In genomic region chr9:87513171-87513570, GRCh38 we compare ENCODE assay signal across 17 cellular contexts. TPM values are rescaled to one million over a fixed set of nuclear protein-coding genes. Genes with fewer than 3 reads are reported as not detected.
A peak's percentile ranks its signal among the peaks of the same experiment; 100 is the strongest.
DNase-seq lines count a peak whose midpoint lies in the region; ATAC-seq, FAIRE-seq and TF ChIP-seq lines count a peak whose summit lies in the region.
"Had no signal": no experiment of that assay in that cellular context is flagged by ENCODE, and none has a peak within 500 bp of the region (broad histone marks: within the 10 kb centered on the region; RNA-seq: fewer than 3 reads in every experiment).

No MANE protein-coding gene starts in this region.

- H3K4me3 ChIP-seq in endothelial cell of umbilical vein (replicated peaks in 1 of 3; ENCODE audit: insufficient read depth in 1 of 3, low read depth in 1 of 3, low read length in 3 of 3): no peak overlapping the region

- TF ChIP-seq POLR2A in endothelial cell of umbilical vein (IDR thresholded peaks at IDR 0.05; ENCODE audit: low read depth, low read length): no peak

- CTCF ChIA-PET in WTC11 (lab: Charles Lee): no interaction called here
- CTCF ChIA-PET in endothelial cell of umbilical vein (lab: Charles Lee): interaction anchor here (1.1 to 3.1 kb wide), 2 partner anchors 13 to 32 kb away, joined by 3 to 9 read pairs; no protein-coding TSS in a partner anchor

- H3K79me2 ChIP-seq in endothelial cell of umbilical vein (ENCODE audit: control insufficient read depth, insufficient read depth, low read length): peaks cover 19% of the 10 kb centered on the region

- H3K27ac ChIP-seq in endothelial cell of umbilical vein (ENCODE audit: insufficient read depth, low read depth, low read length): no peak overlapping the region

- H3K27ac Mint-ChIP-seq in WTC11: peak overlapping the region; percentile 60; the same call in 1 of the 2 replicates
- H3K27ac Mint-ChIP-seq in osteocyte (ENCODE audit: unreplicated experiment): peak overlapping the region; percentile 29
- H3K27ac Mint-ChIP-seq: CD4-positive, alpha-beta memory T cell had no signal

- no peaks in the 10 kb centered on the region for H3K27me3 ChIP-seq in endothelial cell of umbilical vein (ENCODE audit: control insufficient read depth in 2 of 2, insufficient read depth in 2 of 2, low read length in 2 of 2)

- H3K9ac ChIP-seq in endothelial cell of umbilical vein (replicated peaks; ENCODE audit: extremely low read depth, insufficient read depth, low read length): no peak overlapping the region

- dilution Hi-C loops in endothelial cell of umbilical vein (cut with MboI; ENCODE audit: extremely low pct_ligation_motif_present, low sequenced_read_pairs): no loop called here

- H3K9me3 Mint-ChIP-seq in WTC11: no peaks in the 10 kb centered on the region
- no peaks in the 10 kb centered on the region for H3K9me3 Mint-ChIP-seq in osteocyte (ENCODE audit: unreplicated experiment)

- H2AFZ ChIP-seq in endothelial cell of umbilical vein (ENCODE audit: low read depth, low read length): no peak overlapping the region

- no peak overlapping the region for H3K4me2 ChIP-seq in endothelial cell of umbilical vein (ENCODE audit: insufficient read depth, low read length)

- H4K20me1 ChIP-seq in endothelial cell of umbilical vein (replicated peaks; ENCODE audit: control insufficient read depth, extremely low read depth, insufficient read depth, low read length): no peaks in the 10 kb centered on the region

- intact Hi-C loops in endothelial cell of umbilical vein (cut with micrococcal nuclease): loop anchor here (5.0 kb wide), 1 partner anchor 199 kb away; no protein-coding TSS in a partner anchor

- H3K36me3 Mint-ChIP-seq in WTC11 (peaks cover 42% of the 10 kb centered on the region), osteocyte (ENCODE audit: unreplicated experiment) (peaks cover 66% of the 10 kb centered on the region)
- H3K36me3 Mint-ChIP-seq: CD4-positive, alpha-beta memory T cell had no signal

- no peak overlapping the region for H3K4me3 Mint-ChIP-seq in WTC11
- H3K4me3 Mint-ChIP-seq in osteocyte (ENCODE audit: unreplicated experiment): no peak overlapping the region
- H3K4me3 Mint-ChIP-seq: CD4-positive, alpha-beta memory T cell had no signal

- TF ChIP-seq CTCF in WTC11 (IDR thresholded peaks at IDR 0.05) (no peak), endothelial cell of umbilical vein (IDR thresholded peaks at IDR 0.05; ENCODE audit: extremely low read depth in 1 of 2, insufficient read depth in 1 of 2, low read depth in 1 of 2, low read length in 2 of 2) (no peak), osteocyte (IDR thresholded peaks at IDR 0.05) (no peak)

- POLR2A ChIA-PET in WTC11 (lab: Charles Lee): no interaction called here
- POLR2A ChIA-PET in endothelial cell of umbilical vein (lab: Charles Lee): interaction anchor here (0.5 kb wide), 1 partner anchor 1067 kb away, joined by 3 read pairs; no protein-coding TSS in a partner anchor

- no peaks in the 10 kb centered on the region for H3K9me1 ChIP-seq in endothelial cell of umbilical vein (replicated peaks; ENCODE audit: control insufficient read depth, extremely low read depth, insufficient read depth, low read length)

- H3K4me1 Mint-ChIP-seq in WTC11: peaks cover 56% of the 10 kb centered on the region
- H3K4me1 Mint-ChIP-seq in osteocyte (ENCODE audit: unreplicated experiment): peaks cover 59% of the 10 kb centered on the region
- H3K4me1 Mint-ChIP-seq: CD4-positive, alpha-beta memory T cell had no signal

- H3K27me3 Mint-ChIP-seq in WTC11 (ENCODE audit: low read depth) (no peaks in the 10 kb centered on the region), osteocyte (ENCODE audit: unreplicated experiment) (no peaks in the 10 kb centered on the region)

- FAIRE-seq in endothelial cell of umbilical vein (lab: Jason Lieb, UNC): no peak
- FAIRE-seq: GM12892 had no signal

- H3K9me3 ChIP-seq in endothelial cell of umbilical vein (replicated peaks; ENCODE audit: control insufficient read depth, insufficient read depth, low read length): no peaks in the 10 kb centered on the region

- DNase-seq in CD1c-positive myeloid dendritic cell (ENCODE audit: extremely low spot score) (peak; percentile 66), WTC11 (ENCODE audit: low spot score) (no peak), endothelial cell of umbilical vein (ENCODE audit: low read depth, low spot score) (peak; percentile 57), osteocyte (ENCODE audit: extremely low spot score, unreplicated experiment) (no peak), putamen (ENCODE audit: low spot score) (no peak), NCI-H345 treated with DMSO at 0.1 percent for 48 hours (lab: John Stamatoyannopoulos, UW; ENCODE audit: unreplicated experiment) (no peak), SIG-M5 treated with dmso at 0.1 percent for 504 hours (lab: John Stamatoyannopoulos, UW; ENCODE audit: unreplicated experiment) (no peak)
- DNase-seq: CD4-positive, alpha-beta memory T cell; KBM-7; NCI-H1694 treated with DMSO at 0.1 percent for 48 hours; NCI-H2107; NCI-H2227 treated with DMSO at 0.1 percent for 48 hours; NCI-H524; NCI-H82; SW 1271 had no signal

- BruUV-seq in endothelial cell of umbilical vein (replicated peaks; lab: Mats Ljungman, UMichigan): no TSS peak

- no peak for ATAC-seq in WTC11
- ATAC-seq: Panc1 had no signal

- H3K4me1 ChIP-seq in endothelial cell of umbilical vein (ENCODE audit: control insufficient read depth, extremely low read depth, insufficient read depth, low read length): peaks cover 70% of the 10 kb centered on the region

- H3K36me3 ChIP-seq in endothelial cell of umbilical vein (ENCODE audit: control insufficient read depth in 2 of 2, extremely low read depth in 1 of 2, insufficient read depth in 2 of 2, low read length in 2 of 2): peaks cover 3 to 5% of the 10 kb centered on the region in 2 experiments

TF ChIP-seq in WTC11, 78 proteins besides CTCF, POLR2A, EP300 and RAD21 (continues in another document):
- TF ChIP-seq PREB (CRISPR knock-in tag; IDR thresholded peaks at IDR 0.05; ENCODE audit: borderline replicate concordance) (no peak), RORB (CRISPR knock-in tag; IDR thresholded peaks at IDR 0.05) (no peak), GRHL2 (CRISPR knock-in tag; IDR thresholded peaks at IDR 0.05; ENCODE audit: insufficient replicate concordance, severe bottlenecking) (no peak), SMAD4 (CRISPR knock-in tag; IDR thresholded peaks at IDR 0.05) (no peak), ZNF317 (CRISPR knock-in tag; IDR thresholded peaks at IDR 0.05; ENCODE audit: borderline replicate concordance, low read depth) (no peak), NFE2L1 (CRISPR knock-in tag; IDR thresholded peaks at IDR 0.05) (no peak)

TF ChIP-seq in endothelial cell of umbilical vein, 7 proteins besides CTCF, POLR2A, EP300 and RAD21:
- TF ChIP-seq GATA2 (IDR thresholded peaks at IDR 0.05; ENCODE audit: insufficient read depth, insufficient read length, low read depth, low read length) (no peak), MAX (IDR thresholded peaks at IDR 0.05; ENCODE audit: insufficient read depth, insufficient read length) (no peak), JUN (IDR thresholded peaks at IDR 0.05; ENCODE audit: borderline replicate concordance, insufficient read depth, insufficient read length, low read depth) (no peak), FOS (IDR thresholded peaks at IDR 0.05; ENCODE audit: borderline replicate concordance, insufficient read depth, low read length) (no peak), EZH2 (IDR thresholded peaks at IDR 0.05; ENCODE audit: borderline replicate concordance, low read depth, low read length, severe bottlenecking) (no peak), MYC (IDR thresholded peaks at IDR 0.05; ENCODE audit: low read depth, low read length) (no peak), POLR2AphosphoS5 (IDR thresholded peaks at IDR 0.05; ENCODE audit: insufficient read depth, low read depth, low read length) (no peak)

RNA-seq across cellular contexts. Expression of gene DAPK1, which starts 15.5 kb away (rescaled TPM):
- total RNA-seq in WTC11 (2021) (127 to 130 TPM (median 129 TPM) in 3 replicates), endothelial cell of umbilical vein (93.4 and 119 TPM in 2 replicates), osteocyte (294 and 304 TPM in 2 replicates)
- 56.7 and 58.9 TPM in 2 replicates for polyA plus RNA-seq in endothelial cell of umbilical vein
- 49.4 and 50.2 TPM in 2 replicates for polyA plus RNA-seq in endothelial cell of umbilical vein (2011; cell fraction: cytosol; rRNA removed)
- polyA plus RNA-seq in endothelial cell of umbilical vein (2011; cell fraction: nucleus; rRNA removed): 207 and 208 TPM in 2 replicates
- polyA plus RNA-seq in endothelial cell of umbilical vein (2012): 43.2 and 48.0 TPM in 2 replicates
- polyA minus RNA-seq in endothelial cell of umbilical vein: 214 and 217 TPM in 2 replicates
- 3.2 TPM for polyA minus RNA-seq in endothelial cell of umbilical vein (2011; cell fraction: cytosol; rRNA and poly(A)+ RNA removed)
- 218 and 257 TPM in 2 replicates for polyA minus RNA-seq in endothelial cell of umbilical vein (2011; cell fraction: nucleus; rRNA and poly(A)+ RNA removed)
- polyA plus RNA-seq: CD4-positive, alpha-beta memory T cell had no signal

Comparison
In these comparisons a context has a peak if more than half of its experiments do, and no peak if none do; other contexts are left out.
1. DNase-seq: peak in CD1c-positive myeloid dendritic cell (single experiment) and endothelial cell of umbilical vein (single experiment); none in WTC11 (single experiment), osteocyte (single experiment), putamen (single experiment), NCI-H345 treated with DMSO at 0.1 percent for 48 hours (single experiment) and SIG-M5 treated with dmso at 0.1 percent for 504 hours (single experiment).